Comparison of ENCODE assay signal across 23 cellular contexts in the genomic region with DNA sequence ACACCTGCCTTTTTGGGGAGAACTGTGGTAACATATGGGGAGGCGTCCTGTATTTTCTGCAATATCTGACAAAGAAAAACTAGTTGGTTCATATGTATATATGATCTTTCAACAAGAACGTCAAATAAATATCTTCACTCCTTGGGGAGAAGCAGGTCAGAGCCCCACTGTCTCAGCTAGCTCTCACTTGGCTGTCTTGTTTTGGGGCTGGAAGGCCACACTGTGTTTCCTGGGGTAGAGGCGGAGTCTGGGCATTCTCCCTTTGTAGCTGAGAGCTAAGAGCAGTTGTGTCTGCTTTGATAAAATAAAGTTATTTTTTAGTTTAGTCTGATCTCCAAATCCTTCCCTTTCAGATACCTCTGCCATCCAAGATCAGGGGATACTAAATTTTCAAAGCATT.
"Had no signal": no experiment of that assay in that cellular context is flagged by ENCODE, and none has a peak within 500 bp of the region (broad histone marks: within the 10 kb centered on the region; RNA-seq: fewer than 3 reads in every experiment).

No MANE protein-coding gene starts in this region.

- H3K27me3 ChIP-seq: heart left ventricle, neutrophil, right lobe of liver, spleen, testis, tibial nerve, upper lobe of right lung, vagina had no signal

- H3K4me3 Mint-ChIP-seq: naive thymus-derived CD4-positive, alpha-beta T cell; nephron progenitor cell; stimulated activated naive B cell treated with anti-CD40 and anti-IgM and Interleukin-4, amounts not matched to agents 10 μg/mL and 1 μg/mL and 100 μg/mL, for 72 hours; stimulated activated naive CD8-positive, alpha-beta T cell treated with anti-CD3 and anti-CD28 coated beads, Interleukin-15, amount 100 ng/mL, for 72 hours had no signal

- H3K27ac ChIP-seq: dorsolateral prefrontal cortex, heart left ventricle, neutrophil, psoas muscle, right lobe of liver, spleen, testis, tibial nerve, upper lobe of right lung, vagina had no signal

- H3K4me3 ChIP-seq: dorsolateral prefrontal cortex, heart left ventricle, psoas muscle, right lobe of liver, spleen, testis, tibial nerve, upper lobe of right lung, vagina had no signal

- H3K4me1 Mint-ChIP-seq: stimulated activated naive CD8-positive, alpha-beta T cell treated with anti-CD3 and anti-CD28 coated beads, Interleukin-15, amount 100 ng/mL, for 72 hours had no signal

- FAIRE-seq: frontal cortex had no signal

- H3K27ac Mint-ChIP-seq: naive thymus-derived CD4-positive, alpha-beta T cell; nephron progenitor cell; stimulated activated naive B cell treated with anti-CD40 and anti-IgM and Interleukin-4, amounts not matched to agents 10 μg/mL and 1 μg/mL and 100 μg/mL, for 72 hours; stimulated activated naive CD8-positive, alpha-beta T cell treated with anti-CD3 and anti-CD28 coated beads, Interleukin-15, amount 100 ng/mL, for 72 hours had no signal

- H3K36me3 Mint-ChIP-seq: stimulated activated naive B cell treated with anti-CD40 and anti-IgM and Interleukin-4, amounts not matched to agents 10 μg/mL and 1 μg/mL and 100 μg/mL, for 72 hours had no signal

- ATAC-seq: heart left ventricle; left colon; left ventricle myocardium superior; naive thymus-derived CD4-positive, alpha-beta T cell; psoas muscle; right lobe of liver; stimulated activated naive B cell treated with anti-CD40 and anti-IgM and Interleukin-4, amounts not matched to agents 10 μg/mL and 1 μg/mL and 100 μg/mL, for 72 hours; stimulated activated naive CD8-positive, alpha-beta T cell treated with anti-CD3 and anti-CD28 coated beads, Interleukin-15, amount 100 ng/mL, for 72 hours; upper lobe of right lung had no signal

- H3K4me1 ChIP-seq: psoas muscle, right lobe of liver, spleen, testis, tibial nerve, upper lobe of right lung, vagina had no signal

- DNase-seq: dorsolateral prefrontal cortex; effector CD8-positive, alpha-beta T cell; heart left ventricle; hippocampal formation; left colon; left ventricle myocardium superior; naive thymus-derived CD4-positive, alpha-beta T cell; nephron progenitor cell; psoas muscle; retina; right lobe of liver; spleen; stimulated activated CD4-positive, alpha-beta T cell treated with anti-CD3 and anti-CD28 coated beads, Interleukin-15, amount 100 ng/mL, for 24 hours; stimulated activated CD4-positive, alpha-beta T cell treated with anti-CD3 and anti-CD28 coated beads, Interleukin-2, amount 100 ng/mL, for 24 hours; stimulated activated CD4-positive, alpha-beta T cell treated with anti-CD3 and anti-CD28 coated beads, Interleukin-4, amount 100 ng/mL, for 4 hours; stimulated activated naive B cell treated with anti-CD40 and anti-IgM and Interleukin-4, amounts not matched to agents 10 μg/mL and 1 μg/mL and 100 μg/mL, for 72 hours; stimulated activated naive CD8-positive, alpha-beta T cell treated with anti-CD3 and anti-CD28 coated beads, Interleukin-15, amount 100 ng/mL, for 72 hours; testis; upper lobe of right lung had no signal

- H3K9me3 ChIP-seq: neutrophil, psoas muscle, right lobe of liver, testis, upper lobe of right lung, vagina had no signal

- H3K36me3 ChIP-seq: heart left ventricle, neutrophil, right lobe of liver, spleen, tibial nerve, upper lobe of right lung, vagina had no signal

- H3K27me3 Mint-ChIP-seq: stimulated activated naive B cell treated with anti-CD40 and anti-IgM and Interleukin-4, amounts not matched to agents 10 μg/mL and 1 μg/mL and 100 μg/mL, for 72 hours; stimulated activated naive CD8-positive, alpha-beta T cell treated with anti-CD3 and anti-CD28 coated beads, Interleukin-15, amount 100 ng/mL, for 72 hours had no signal
